14 cellular contexts compared by ENCODE assay signal in genomic region chr6:105603779-105604592, GRCh38.
DNase-seq lines count a peak whose midpoint lies in the region; ATAC-seq, FAIRE-seq and TF ChIP-seq lines count a peak whose summit lies in the region.
"Had no signal": no experiment of that assay in that cellular context is flagged by ENCODE, and none has a peak within 500 bp of the region (broad histone marks: within the 10 kb centered on the region; RNA-seq: fewer than 3 reads in every experiment).

No MANE protein-coding gene starts in this region.

- no peak overlapping the region for H2BK120ac ChIP-seq in mesenchymal stem cell (ENCODE audit: low read depth, low read length)

- CTCF ChIA-PET in CD4-positive, alpha-beta memory T cell (lab: Charles Lee; ENCODE audit: partially characterized antibody): no interaction called here

- peak overlapping the region; percentile 5 for H2AK5ac ChIP-seq in mesenchymal stem cell (ENCODE audit: low read length, severe bottlenecking)

- intact Hi-C loops in esophagus muscularis mucosa (cut with DNase I): no loop called here
- intact Hi-C loops in CD4-positive, alpha-beta memory T cell (cut with micrococcal nuclease): no loop called here

- H3K4me3 ChIP-seq in MG63 (no peak overlapping the region), esophagus muscularis mucosa (no peak overlapping the region), mesenchymal stem cell (ENCODE audit: insufficient read depth in 1 of 2, low read depth in 1 of 2, low read length in 2 of 2) (peak overlapping the region in 1 of 2 experiments; percentile 10)
- no peak overlapping the region for H3K4me3 ChIP-seq in CD4-positive, alpha-beta memory T cell (ENCODE audit: low read length in 2 of 2)

- H3K36me3 Mint-ChIP-seq in CD4-positive, alpha-beta memory T cell: no peaks in the 10 kb centered on the region
- H3K36me3 Mint-ChIP-seq: activated naive CD4-positive, alpha-beta T cell treated with anti-CD3 and anti-CD28 coated beads, Interleukin-2, amount 50 U/mL, for 24 hours; naive thymus-derived CD8-positive, alpha-beta T cell had no signal

- no peak for TF ChIP-seq EP300 in esophagus muscularis mucosa (IDR thresholded peaks at IDR 0.05)

- POLR2A ChIA-PET in CD4-positive, alpha-beta memory T cell (lab: Charles Lee; ENCODE audit: partially characterized antibody): no interaction called here

- no peaks in the 10 kb centered on the region for H3K79me1 ChIP-seq in mesenchymal stem cell (replicated peaks; ENCODE audit: low read length, poor library complexity, severe bottlenecking)

- H3K9ac ChIP-seq in mesenchymal stem cell (ENCODE audit: low read length): peak overlapping the region; percentile 15

- no peak overlapping the region for H2BK12ac ChIP-seq in mesenchymal stem cell (ENCODE audit: low read length in 2 of 2)

- H4K8ac ChIP-seq in mesenchymal stem cell (ENCODE audit: low read length): no peak overlapping the region

- TF ChIP-seq CTCF in esophagus muscularis mucosa (IDR thresholded peaks at IDR 0.05): no peak

- H3K27ac ChIP-seq in esophagus muscularis mucosa (replicated peaks in 1 of 4) (peak overlapping the region; percentile 41 to 61 (median 58)), mesenchymal stem cell (ENCODE audit: low read length, poor library complexity, severe bottlenecking) (no peak overlapping the region)
- no peak overlapping the region for H3K27ac ChIP-seq in CD4-positive, alpha-beta memory T cell (ENCODE audit: low read depth, low read length)

- no peak overlapping the region for H3K4me3 Mint-ChIP-seq in CD4-positive, alpha-beta memory T cell
- H3K4me3 Mint-ChIP-seq: activated CD8-positive, alpha-beta T cell treated with anti-CD3 and anti-CD28 coated beads for 36 hours; activated naive CD4-positive, alpha-beta T cell treated with anti-CD3 and anti-CD28 coated beads, Interleukin-2, amount 50 U/mL, for 24 hours; dendritic cell treated with granulocyte-macrophage colony-stimulating factor and Interleukin-4, amounts not matched to agents 40 ng/mL and 50 ng/mL, for 4 days; naive thymus-derived CD8-positive, alpha-beta T cell; T-helper 1 cell treated with Interleukin-12 subunit alpha and Interleukin-12 subunit beta and Interleukin-4 antibody, amounts not matched to agents 30 μg/mL and 1 μg/mL, for 36 hours had no signal

- no peak overlapping the region for H3K27ac Mint-ChIP-seq in CD4-positive, alpha-beta memory T cell
- H3K27ac Mint-ChIP-seq: activated CD8-positive, alpha-beta T cell treated with anti-CD3 and anti-CD28 coated beads for 36 hours; activated naive CD4-positive, alpha-beta T cell treated with anti-CD3 and anti-CD28 coated beads, Interleukin-2, amount 50 U/mL, for 24 hours; dendritic cell treated with granulocyte-macrophage colony-stimulating factor and Interleukin-4, amounts not matched to agents 40 ng/mL and 50 ng/mL, for 4 days; naive thymus-derived CD8-positive, alpha-beta T cell; T-helper 1 cell treated with Interleukin-12 subunit alpha and Interleukin-12 subunit beta and Interleukin-4 antibody, amounts not matched to agents 30 μg/mL and 1 μg/mL, for 36 hours had no signal

- peak overlapping the region in 1 of 2 experiments; percentile 25 for H3K18ac ChIP-seq in mesenchymal stem cell (ENCODE audit: low read depth in 1 of 2, low read length in 2 of 2)

- no peak for TF ChIP-seq POLR2A in esophagus muscularis mucosa (IDR thresholded peaks at IDR 0.05; ENCODE audit: low read depth)

- H3K9me3 Mint-ChIP-seq in CD4-positive, alpha-beta memory T cell: peaks cover 0 to 2% (median 0%) of the 10 kb centered on the region in 8 donors
- H3K9me3 Mint-ChIP-seq: activated CD8-positive, alpha-beta T cell treated with anti-CD3 and anti-CD28 coated beads for 36 hours; activated naive CD4-positive, alpha-beta T cell treated with anti-CD3 and anti-CD28 coated beads, Interleukin-2, amount 50 U/mL, for 24 hours; dendritic cell treated with granulocyte-macrophage colony-stimulating factor and Interleukin-4, amounts not matched to agents 40 ng/mL and 50 ng/mL, for 4 days had no signal

- no peaks in the 10 kb centered on the region for H3K9me3 ChIP-seq in MG63
- H3K9me3 ChIP-seq in esophagus muscularis mucosa: no peaks in the 10 kb centered on the region
- H3K9me3 ChIP-seq in mesenchymal stem cell (ENCODE audit: control insufficient read depth, low read length): no peaks in the 10 kb centered on the region
- H3K9me3 ChIP-seq in CD4-positive, alpha-beta memory T cell (ENCODE audit: control insufficient read depth in 1 of 2, low read length in 2 of 2): no peaks in the 10 kb centered on the region

- H3K4me1 Mint-ChIP-seq in CD4-positive, alpha-beta memory T cell: peaks cover 9 to 10% (median 10%) of the 10 kb centered on the region in 4 donors
- H3K4me1 Mint-ChIP-seq: activated naive CD4-positive, alpha-beta T cell treated with anti-CD3 and anti-CD28 coated beads, Interleukin-2, amount 50 U/mL, for 24 hours had no signal

- no peak overlapping the region for H2AFZ ChIP-seq in mesenchymal stem cell (ENCODE audit: low read depth, low read length)

- ATAC-seq in HG02623 (IDR thresholded peaks at IDR 0.05; ENCODE audit: unreplicated experiment): no peak
- ATAC-seq: activated CD8-positive, alpha-beta T cell treated with anti-CD3 and anti-CD28 coated beads for 36 hours; naive thymus-derived CD8-positive, alpha-beta T cell had no signal

- no peaks in the 10 kb centered on the region for H3K36me3 ChIP-seq in MG63
- H3K36me3 ChIP-seq in esophagus muscularis mucosa: no peaks in the 10 kb centered on the region
- no peaks in the 10 kb centered on the region for H3K36me3 ChIP-seq in mesenchymal stem cell (ENCODE audit: control insufficient read depth in 1 of 2, insufficient read depth in 2 of 2, low read depth in 1 of 2, low read length in 2 of 2)
- H3K36me3 ChIP-seq in CD4-positive, alpha-beta memory T cell (ENCODE audit: insufficient read depth, low read length): no peaks in the 10 kb centered on the region

- H2BK15ac ChIP-seq in mesenchymal stem cell (ENCODE audit: low read depth, poor library complexity, severe bottlenecking): no peak overlapping the region

- no peak overlapping the region for H4K91ac ChIP-seq in mesenchymal stem cell (ENCODE audit: low read length)

- no peak overlapping the region for H2BK5ac ChIP-seq in mesenchymal stem cell (ENCODE audit: low read depth, low read length, poor library complexity, severe bottlenecking)

- H3K23ac ChIP-seq in mesenchymal stem cell (ENCODE audit: low read length in 2 of 2): no peak overlapping the region

- H3K14ac ChIP-seq in mesenchymal stem cell (ENCODE audit: low read length in 2 of 2): no peak overlapping the region

- H3K27me3 ChIP-seq in MG63 (no peaks in the 10 kb centered on the region), esophagus muscularis mucosa (no peaks in the 10 kb centered on the region), mesenchymal stem cell (ENCODE audit: control insufficient read depth in 1 of 2, insufficient read depth in 1 of 2, low read length in 2 of 2) (no peaks in the 10 kb centered on the region)
- H3K27me3 ChIP-seq in CD4-positive, alpha-beta memory T cell (ENCODE audit: insufficient read depth, low read length): no peaks in the 10 kb centered on the region

- H3K4me1 ChIP-seq in esophagus muscularis mucosa: peaks cover 26 to 73% (median 62%) of the 10 kb centered on the region in 4 donors
- peaks cover 11% of the 10 kb centered on the region for H3K4me1 ChIP-seq in mesenchymal stem cell (ENCODE audit: control insufficient read depth, insufficient read depth, low read depth, low read length)
- H3K4me1 ChIP-seq in CD4-positive, alpha-beta memory T cell (ENCODE audit: insufficient read depth, low read length): peaks cover 8% of the 10 kb centered on the region

- 20% methylated on average over 4 of the region's 4 CpGs for WGBS in esophagus muscularis mucosa
- WGBS in mesenchymal stem cell: 25% methylated on average over 2 of the region's 4 CpGs

- peak; percentile 75 for DNase-seq in MG63
- DNase-seq in esophagus muscularis mucosa (ENCODE audit: extremely low spot score): no peak
- DNase-seq in mesenchymal stem cell: peak; percentile 81
- DNase-seq in ureter (ENCODE audit: low spot score): peak; percentile 49
- DNase-seq in frontal cortex (ENCODE audit: low spot score in 2 of 2): no peak
- no peak for DNase-seq in CD4-positive, alpha-beta memory T cell
- DNase-seq: activated CD8-positive, alpha-beta T cell treated with anti-CD3 and anti-CD28 coated beads for 36 hours; naive thymus-derived CD8-positive, alpha-beta T cell; stimulated activated CD4-positive, alpha-beta T cell treated with anti-CD3 and anti-CD28 coated beads, Interleukin-12 subunit alpha, Interleukin-12 subunit beta, amount 100 ng/mL, for 4 hours had no signal

- peak overlapping the region in 1 of 2 experiments; percentile 42 for H3K4ac ChIP-seq in mesenchymal stem cell (ENCODE audit: low read depth in 1 of 2, low read length in 2 of 2)

- no peak overlapping the region for H3K4me2 ChIP-seq in mesenchymal stem cell (ENCODE audit: low read length, poor library complexity, severe bottlenecking)

- peaks cover 0 to 1% of the 10 kb centered on the region in 2 donors for H3K27me3 Mint-ChIP-seq in CD4-positive, alpha-beta memory T cell
- H3K27me3 Mint-ChIP-seq: activated naive CD4-positive, alpha-beta T cell treated with anti-CD3 and anti-CD28 coated beads, Interleukin-2, amount 50 U/mL, for 24 hours had no signal

- no peak for FAIRE-seq in frontal cortex (lab: Jason Lieb, UNC)
- FAIRE-seq: D721Med had no signal

Comparison
In these comparisons a context has a peak if more than half of its experiments do, and no peak if none do; other contexts are left out.
1. DNase-seq: peak in MG63 (single experiment), mesenchymal stem cell (single experiment) and ureter (single experiment); none in esophagus muscularis mucosa (single experiment), frontal cortex (0 of 2) and CD4-positive, alpha-beta memory T cell (0 of 5).
2. H3K27ac ChIP-seq: peak in esophagus muscularis mucosa (4 of 4); none in mesenchymal stem cell (single experiment) and CD4-positive, alpha-beta memory T cell (single experiment).